In the genomic region with DNA sequence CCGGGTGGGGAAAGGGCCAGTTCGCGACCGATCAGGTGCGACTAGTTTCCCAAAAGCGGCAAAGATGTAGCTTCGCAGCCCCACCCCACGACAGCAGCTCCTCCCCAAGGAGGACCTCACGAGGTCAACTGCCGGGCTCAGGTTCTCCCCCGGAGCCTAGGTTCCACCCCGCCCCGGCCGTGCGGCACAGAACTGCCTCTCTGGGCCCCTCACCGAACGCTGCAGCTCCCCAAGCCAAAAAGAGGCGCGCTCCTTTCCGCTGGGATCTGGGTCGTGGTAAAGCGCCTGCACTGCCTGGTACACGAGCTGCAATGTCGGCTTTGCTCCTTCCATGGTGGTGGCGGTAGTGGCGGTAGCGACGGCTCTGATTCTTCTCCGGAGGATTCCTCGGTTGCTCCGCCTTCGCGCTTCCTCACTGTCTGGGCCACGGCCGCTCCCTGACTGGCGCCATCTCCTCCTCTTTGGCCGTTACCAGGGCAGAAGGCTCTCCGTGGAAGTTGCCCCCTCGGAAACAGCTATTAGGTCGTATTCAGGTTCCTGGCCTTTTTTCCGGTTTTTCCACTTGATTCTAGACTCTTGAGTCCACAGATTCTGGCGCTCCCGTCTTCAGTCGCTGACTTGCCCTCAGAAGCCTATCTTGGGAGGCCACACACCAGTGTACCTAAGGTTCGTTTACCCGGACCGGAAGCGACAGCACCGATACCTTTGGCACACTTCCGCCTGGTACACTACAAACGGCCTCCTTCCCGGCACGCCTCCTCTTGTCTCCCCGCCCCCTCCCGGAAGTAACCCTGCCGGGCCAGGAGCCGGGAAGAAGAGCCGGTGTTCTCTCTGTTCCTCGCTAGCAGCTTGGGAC, we compare ENCODE assay signal across 8 cellular contexts. TPM values are rescaled to one million over a fixed set of nuclear protein-coding genes. Genes with fewer than 3 reads are reported as not detected.
DNase-seq lines count a peak whose midpoint lies in the region; ATAC-seq and TF ChIP-seq lines count a peak whose summit lies in the region.

A gene (minus strand): TSS at position 674 of the 856 bp plus-strand sequence. CDS start 341 bp downstream, at position 333.

- peaks cover 12% of the 10 kb centered on the region for H3K36me3 Mint-ChIP-seq in HFFc6 (ENCODE audit: low read depth)
- peaks cover 10% of the 10 kb centered on the region for H3K36me3 Mint-ChIP-seq in activated naive CD4-positive, alpha-beta T cell treated with anti-CD3 and anti-CD28 coated beads, Interleukin-2, amount 50 U/mL, for 24 hours

- H3K27ac ChIP-seq in SK-N-SH (ENCODE audit: low read depth in 2 of 2, low read length in 1 of 2) (peak within 1 kb of the TSS; percentile 97 to 99), testis (peak within 1 kb of the TSS; percentile 94 to 96)

- intact Hi-C loops in testis (cut with DNase I; ENCODE audit: low total_unique reads): no loop called here

- H3K9me3 ChIP-seq in SK-N-SH (no peaks in the 10 kb centered on the region), testis (no peaks in the 10 kb centered on the region)

- CTCF ChIA-PET in SK-N-SH (lab: Yijun Ruan, JAX): interaction anchor here (1.0 to 3.7 kb wide), 10 partner anchors 11 to 707 kb away, joined by 3 to 29 read pairs (median 4); a partner anchor contains a TSS

- WGBS in SK-N-SH (ENCODE audit: low lambda C conversion rate): under 1% methylated on average over 58 of the region's 59 CpGs
- 1% methylated on average over 40 to 59 of the region's 59 CpGs for WGBS in testis, 2 donors

- peaks cover 9% of the 10 kb centered on the region for H3K27me3 Mint-ChIP-seq in HFFc6 (ENCODE audit: insufficient read depth)
- H3K27me3 Mint-ChIP-seq in activated naive CD4-positive, alpha-beta T cell treated with anti-CD3 and anti-CD28 coated beads, Interleukin-2, amount 50 U/mL, for 24 hours: no peaks in the 10 kb centered on the region

- peak within 1 kb of the TSS; percentile 96 for H2AFZ ChIP-seq in SK-N-SH (ENCODE audit: low read depth)

- no peak for TF ChIP-seq RAD21 in SK-N-SH (IDR thresholded peaks at IDR 0.05; ENCODE audit: low read length)

- DNase-seq in GM06990 (ENCODE audit: extremely low read depth, insufficient read length) (peak; percentile 91), HFFc6 (peak; percentile 86), NCI-H1048 (lab: John Stamatoyannopoulos, UW) (peak; percentile 79), SK-N-SH (peak; percentile 97), glomerular visceral epithelial cell (ENCODE audit: extremely low spot score) (peak; percentile 92), omental fat pad (ENCODE audit: low spot score) (peak; percentile 89), testis (peak; percentile 96)

- H3K4me1 Mint-ChIP-seq in HFFc6 (ENCODE audit: low read depth): peaks cover 29% of the 10 kb centered on the region
- H3K4me1 Mint-ChIP-seq in activated naive CD4-positive, alpha-beta T cell treated with anti-CD3 and anti-CD28 coated beads, Interleukin-2, amount 50 U/mL, for 24 hours: peaks cover 35% of the 10 kb centered on the region

- H3K27me3 ChIP-seq in GM06990 (replicated peaks; ENCODE audit: control insufficient read depth, insufficient read depth, low read length): no peaks in the 10 kb centered on the region
- no peaks in the 10 kb centered on the region for H3K27me3 ChIP-seq in SK-N-SH (ENCODE audit: insufficient read depth)
- no peaks in the 10 kb centered on the region for H3K27me3 ChIP-seq in testis

- peaks cover 16% of the 10 kb centered on the region for H3F3A ChIP-seq in SK-N-SH (replicated peaks; ENCODE audit: insufficient read depth)

- H3K9me2 ChIP-seq in SK-N-SH: no peaks in the 10 kb centered on the region

- peak; percentile 97 for ATAC-seq in omental fat pad (ENCODE audit: low FRiP score)

- peaks cover 0 to 14% of the 10 kb centered on the region in 2 experiments; a peak in 2 of 4 replicates for H3K4me1 ChIP-seq in SK-N-SH (ENCODE audit: control insufficient read depth in 1 of 2, insufficient read depth in 2 of 2, low read depth in 1 of 2, low read length in 1 of 2)
- peaks cover 3% of the 10 kb centered on the region for H3K4me1 ChIP-seq in testis

- TF ChIP-seq EP300 in SK-N-SH (IDR thresholded peaks at IDR 0.05; ENCODE audit: borderline replicate concordance in 1 of 2, low read depth in 1 of 2, low read length in 1 of 2): peak in 1 of 2 experiments; percentile 75; a peak in 2 of 4 replicates

- TF ChIP-seq CTCF in GM06990 (IDR thresholded peaks at IDR 0.05; ENCODE audit: insufficient read depth, low read length, poor library complexity, severe bottlenecking): peak; percentile 25
- TF ChIP-seq CTCF in HFFc6 (IDR thresholded peaks at IDR 0.05): peak; percentile 18; the same call in 1 of the 2 replicates
- no peak; the same call in 1 of the 2 replicates for TF ChIP-seq CTCF in SK-N-SH (IDR thresholded peaks at IDR 0.05)
- TF ChIP-seq CTCF in omental fat pad (IDR thresholded peaks at IDR 0.05): no peak
- peak in 1 of 3 experiments; percentile 23 for TF ChIP-seq CTCF in testis (IDR thresholded peaks at IDR 0.05)

- peak; percentile 44 for TF ChIP-seq POLR2A in testis (IDR thresholded peaks at IDR 0.05)

- H3K36me3 ChIP-seq in GM06990 (ENCODE audit: control insufficient read depth, insufficient read depth, low read length) (peaks cover 4% of the 10 kb centered on the region), SK-N-SH (replicated peaks in 1 of 2; ENCODE audit: control insufficient read depth in 1 of 2, insufficient read depth in 2 of 2, low read length in 1 of 2) (peaks cover 0 to 7% of the 10 kb centered on the region in 2 experiments), testis (ENCODE audit: low read depth, missing control alignments) (no peaks in the 10 kb centered on the region)

- peaks cover 34% of the 10 kb centered on the region for H4K20me1 ChIP-seq in SK-N-SH (ENCODE audit: insufficient read depth)

- POLR2A ChIA-PET in SK-N-SH (lab: Yijun Ruan, JAX): interaction anchor here (0.7 to 1.8 kb wide), 8 partner anchors 9 to 711 kb away, joined by 3 to 7 read pairs (median 4); a partner anchor contains a TSS

- H3K9ac ChIP-seq in SK-N-SH: peak within 1 kb of the TSS; percentile 95

- peak within 1 kb of the TSS; percentile 99 for H3K4me3 ChIP-seq in GM06990 (replicated peaks; ENCODE audit: low read depth, low read length)
- peak within 1 kb of the TSS; percentile 89 to 98 for H3K4me3 ChIP-seq in SK-N-SH (ENCODE audit: low read depth in 2 of 2, low read length in 1 of 2)
- peak within 1 kb of the TSS; percentile 87 to 98 for H3K4me3 ChIP-seq in testis

- no peaks in the 10 kb centered on the region for H3K9me3 Mint-ChIP-seq in HFFc6
- no peaks in the 10 kb centered on the region for H3K9me3 Mint-ChIP-seq in activated naive CD4-positive, alpha-beta T cell treated with anti-CD3 and anti-CD28 coated beads, Interleukin-2, amount 50 U/mL, for 24 hours

- H3K4me2 ChIP-seq in SK-N-SH: peak within 1 kb of the TSS; percentile 90

- peak within 1 kb of the TSS; percentile 96 for H3K4me3 Mint-ChIP-seq in HFFc6
- peak within 1 kb of the TSS; percentile 99 for H3K4me3 Mint-ChIP-seq in activated naive CD4-positive, alpha-beta T cell treated with anti-CD3 and anti-CD28 coated beads, Interleukin-2, amount 50 U/mL, for 24 hours

- H3K27ac Mint-ChIP-seq in HFFc6: peak within 1 kb of the TSS; percentile 100
- H3K27ac Mint-ChIP-seq in activated naive CD4-positive, alpha-beta T cell treated with anti-CD3 and anti-CD28 coated beads, Interleukin-2, amount 50 U/mL, for 24 hours: peak within 1 kb of the TSS; percentile 100

- peaks cover 50% of the 10 kb centered on the region for H3K79me2 ChIP-seq in SK-N-SH (ENCODE audit: insufficient read depth)

TF ChIP-seq in SK-N-SH, 30 proteins besides CTCF, POLR2A, EP300 and RAD21 (continues in another document):
- no peak for TF ChIP-seq JUND (IDR thresholded peaks at IDR 0.05)
- TF ChIP-seq, protein P1, sequence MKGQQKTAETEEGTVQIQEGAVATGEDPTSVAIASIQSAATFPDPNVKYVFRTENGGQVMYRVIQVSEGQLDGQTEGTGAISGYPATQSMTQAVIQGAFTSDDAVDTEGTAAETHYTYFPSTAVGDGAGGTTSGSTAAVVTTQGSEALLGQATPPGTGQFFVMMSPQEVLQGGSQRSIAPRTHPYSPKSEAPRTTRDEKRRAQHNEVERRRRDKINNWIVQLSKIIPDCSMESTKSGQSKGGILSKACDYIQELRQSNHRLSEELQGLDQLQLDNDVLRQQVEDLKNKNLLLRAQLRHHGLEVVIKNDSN (IDR thresholded peaks at IDR 0.05; ENCODE audit: borderline replicate concordance, low read depth): no peak
- TF ChIP-seq FOXM1 (IDR thresholded peaks at IDR 0.05; ENCODE audit: low read depth): no peak
- peak; percentile 20; the same call in 1 of the 2 replicates for TF ChIP-seq RFX5 (IDR thresholded peaks at IDR 0.05; ENCODE audit: low read length)
- TF ChIP-seq, protein P2, sequence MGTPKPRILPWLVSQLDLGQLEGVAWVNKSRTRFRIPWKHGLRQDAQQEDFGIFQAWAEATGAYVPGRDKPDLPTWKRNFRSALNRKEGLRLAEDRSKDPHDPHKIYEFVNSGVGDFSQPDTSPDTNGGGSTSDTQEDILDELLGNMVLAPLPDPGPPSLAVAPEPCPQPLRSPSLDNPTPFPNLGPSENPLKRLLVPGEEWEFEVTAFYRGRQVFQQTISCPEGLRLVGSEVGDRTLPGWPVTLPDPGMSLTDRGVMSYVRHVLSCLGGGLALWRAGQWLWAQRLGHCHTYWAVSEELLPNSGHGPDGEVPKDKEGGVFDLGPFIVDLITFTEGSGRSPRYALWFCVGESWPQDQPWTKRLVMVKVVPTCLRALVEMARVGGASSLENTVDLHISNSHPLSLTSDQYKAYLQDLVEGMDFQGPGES (IDR thresholded peaks at IDR 0.05; ENCODE audit: low read depth, low read length): no peak

RNA-seq across cellular contexts. Expression of the gene that starts here (rescaled TPM):
- 10 to 100 TPM; 38.5 to 52.5 (median 45.0) TPM for total RNA-seq in HFFc6 (2021; fragmentation: NEBNext Ultra II Directional; extraction: Animal tissue kit (Norgen Biotek cat#: 25700))
- polyA plus RNA-seq in SK-N-SH (2012; rRNA removed) (27.8 and 32.7 TPM in 2 replicates), testis (ENCODE audit: insufficient read depth, low read depth, low replicate concordance) (62.8 TPM)
- 25.6 and 29.9 TPM in 2 replicates for polyA plus RNA-seq in SK-N-SH (2012; cell fraction: cytosol; rRNA removed)
- polyA plus RNA-seq in SK-N-SH (2012; cell fraction: nucleus; rRNA removed): 27.1 and 34.5 TPM in 2 replicates
- total RNA-seq in omental fat pad (10 to 100 TPM; 34.1 to 45.9 (median 41.1) TPM), testis (10 to 100 TPM; 52.5 to 55.5 TPM)

Comparison
In these comparisons a context has a peak if more than half of its experiments do, and no peak if none do; other contexts are left out.
1. Peak in every context shown above with its lines: DNase-seq, ATAC-seq, H3K4me3 ChIP-seq and H3K27ac ChIP-seq.
2. CTCF ChIP-seq: peak in GM06990 (single experiment) and HFFc6 (single experiment); none in SK-N-SH (single experiment) and omental fat pad (0 of 3).